ENCODE assay signal across 14 cellular contexts in the genomic region with DNA sequence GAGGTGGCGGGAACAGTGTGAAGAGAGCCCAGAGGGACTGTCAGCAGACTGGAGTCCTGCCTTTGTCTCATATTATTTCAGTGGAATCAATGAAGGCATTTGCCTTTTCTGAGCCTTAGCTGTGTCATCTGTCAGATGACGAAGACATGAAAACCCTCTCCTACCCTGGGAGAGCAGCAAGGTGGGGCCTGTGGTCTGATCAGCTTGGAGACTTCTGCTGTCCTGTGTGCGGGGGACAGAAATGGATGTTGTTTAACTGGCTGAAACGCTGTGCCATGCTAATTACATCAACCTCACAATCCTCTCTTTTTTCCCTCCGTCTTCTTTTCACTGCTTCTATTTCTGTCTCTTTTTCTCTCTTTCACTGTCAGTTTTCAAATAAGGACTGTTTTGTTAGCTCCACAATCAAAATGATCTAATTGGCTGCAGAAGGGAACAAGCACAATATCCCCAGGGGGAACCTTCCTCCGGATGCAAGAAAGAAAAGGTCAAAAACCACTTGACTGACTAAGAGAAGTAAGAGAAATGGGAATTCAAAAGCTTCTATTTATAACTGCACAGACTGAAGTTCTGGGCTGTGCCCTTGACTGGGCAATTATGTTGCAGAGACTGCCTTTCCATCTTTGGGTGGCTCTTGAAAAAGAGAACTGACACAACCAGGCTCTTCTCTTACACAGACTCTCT.
A peak's percentile ranks its signal among the peaks of the same experiment; 100 is the strongest.
DNase-seq lines count a peak whose midpoint lies in the region; TF ChIP-seq lines count a peak whose summit lies in the region.
"Had no signal": no experiment of that assay in that cellular context is flagged by ENCODE, and none has a peak within 500 bp of the region (broad histone marks: within the 10 kb centered on the region; RNA-seq: fewer than 3 reads in every experiment).

No MANE protein-coding gene starts in this region.

- H3K27ac ChIP-seq in brain microvascular endothelial cell: no peak overlapping the region
- no peak overlapping the region for H3K27ac ChIP-seq in spleen
- H3K27ac ChIP-seq: esophagus squamous epithelium, WERI-Rb-1 had no signal

- no peak overlapping the region for H3K27ac Mint-ChIP-seq in activated CD4-positive, alpha-beta memory T cell treated with anti-CD3 and anti-CD28 coated beads, Interleukin-2, amount 10 ng/mL, durations not matched to agents 7 days and 5 days
- H3K27ac Mint-ChIP-seq: activated naive CD8-positive, alpha-beta T cell had no signal

- H3K4me3 Mint-ChIP-seq in activated CD4-positive, alpha-beta memory T cell treated with anti-CD3 and anti-CD28 coated beads, Interleukin-2, amount 10 ng/mL, durations not matched to agents 7 days and 5 days: no peak overlapping the region
- H3K4me3 Mint-ChIP-seq: activated naive CD8-positive, alpha-beta T cell had no signal

- H3K4me3 ChIP-seq in brain microvascular endothelial cell (ENCODE audit: low read depth, low read length) (no peak overlapping the region), spleen (no peak overlapping the region)
- H3K4me3 ChIP-seq: esophagus squamous epithelium had no signal

- no peaks in the 10 kb centered on the region for H3K4me1 ChIP-seq in spleen
- H3K4me1 ChIP-seq: esophagus squamous epithelium had no signal

- peak; percentile 46 for DNase-seq in Ammon's horn (ENCODE audit: low spot score)
- peak; percentile 61 for DNase-seq in MV-4-11 (lab: John Stamatoyannopoulos, UW)
- DNase-seq in brain microvascular endothelial cell: peak; percentile 14
- peak; percentile 78 for DNase-seq in medulla oblongata (ENCODE audit: extremely low spot score)
- no peak for DNase-seq in activated CD4-positive, alpha-beta memory T cell treated with anti-CD3 and anti-CD28 coated beads, Interleukin-2, amount 10 ng/mL, durations not matched to agents 7 days and 5 days
- DNase-seq in SIG-M5 (lab: John Stamatoyannopoulos, UW): no peak
- DNase-seq in NAMALWA (ENCODE audit: low spot score): no peak
- DNase-seq in spleen: no peak
- DNase-seq: cortex of kidney, esophagus squamous epithelium, HCEC 1CT, NCI-H2171, WERI-Rb-1 had no signal

- H3K36me3 Mint-ChIP-seq in activated CD4-positive, alpha-beta memory T cell treated with anti-CD3 and anti-CD28 coated beads, Interleukin-2, amount 10 ng/mL, durations not matched to agents 7 days and 5 days (ENCODE audit: low read depth): no peaks in the 10 kb centered on the region
- H3K36me3 Mint-ChIP-seq: activated naive CD8-positive, alpha-beta T cell had no signal

- H3K27me3 Mint-ChIP-seq in activated CD4-positive, alpha-beta memory T cell treated with anti-CD3 and anti-CD28 coated beads, Interleukin-2, amount 10 ng/mL, durations not matched to agents 7 days and 5 days: peaks cover 28% of the 10 kb centered on the region

- H3K9me3 ChIP-seq in spleen: no peaks in the 10 kb centered on the region
- H3K9me3 ChIP-seq: esophagus squamous epithelium had no signal

- TF ChIP-seq CTCF in brain microvascular endothelial cell (IDR thresholded peaks at IDR 0.05; ENCODE audit: low read depth, low read length, missing control alignments) (no peak), spleen (IDR thresholded peaks at IDR 0.05 in 8 of 11, conservative IDR thresholded peaks at IDR 0.05 in 3 of 11) (no peak)

- in situ Hi-C loops in brain microvascular endothelial cell (cut with HindIII; ENCODE audit: low pct_ligation_motif_present, low sequenced_read_pairs): no loop called here

- CTCF ChIA-PET in activated CD4-positive, alpha-beta memory T cell treated with anti-CD3 and anti-CD28 coated beads, Interleukin-2, amount 10 ng/mL, durations not matched to agents 7 days and 5 days (lab: Charles Lee): no interaction called here

- H3K36me3 ChIP-seq in brain microvascular endothelial cell (replicated peaks): no peaks in the 10 kb centered on the region
- no peaks in the 10 kb centered on the region for H3K36me3 ChIP-seq in spleen
- H3K36me3 ChIP-seq: esophagus squamous epithelium, WERI-Rb-1 had no signal

- no peak for TF ChIP-seq POLR2A in spleen (IDR thresholded peaks at IDR 0.05)

- no peaks in the 10 kb centered on the region for H3K9me3 Mint-ChIP-seq in activated CD4-positive, alpha-beta memory T cell treated with anti-CD3 and anti-CD28 coated beads, Interleukin-2, amount 10 ng/mL, durations not matched to agents 7 days and 5 days

- 40 to 54% (median 47%) methylated on average over 6 of the region's 6 CpGs for WGBS in spleen, 5 donors

- POLR2A ChIA-PET in activated CD4-positive, alpha-beta memory T cell treated with anti-CD3 and anti-CD28 coated beads, Interleukin-2, amount 10 ng/mL, durations not matched to agents 7 days and 5 days (lab: Charles Lee): no interaction called here

- intact Hi-C loops in spleen (cut with DNase I; ENCODE audit: low total_unique reads): no loop called here

- H3K4me1 Mint-ChIP-seq in activated CD4-positive, alpha-beta memory T cell treated with anti-CD3 and anti-CD28 coated beads, Interleukin-2, amount 10 ng/mL, durations not matched to agents 7 days and 5 days: no peaks in the 10 kb centered on the region

- H3K27me3 ChIP-seq in brain microvascular endothelial cell (replicated peaks): no peaks in the 10 kb centered on the region
- no peaks in the 10 kb centered on the region for H3K27me3 ChIP-seq in spleen (replicated peaks in 1 of 7)

Comparison
In these comparisons a context has a peak if more than half of its experiments do, and no peak if none do; other contexts are left out.
1. DNase-seq: peak in Ammon's horn (single experiment), MV-4-11 (single experiment), brain microvascular endothelial cell (single experiment) and medulla oblongata (single experiment); none in activated CD4-positive, alpha-beta memory T cell treated with anti-CD3 and anti-CD28 coated beads, Interleukin-2, amount 10 ng/mL, durations not matched to agents 7 days and 5 days (single experiment), SIG-M5 (single experiment), NAMALWA (single experiment) and spleen (single experiment).